In the genomic region with DNA sequence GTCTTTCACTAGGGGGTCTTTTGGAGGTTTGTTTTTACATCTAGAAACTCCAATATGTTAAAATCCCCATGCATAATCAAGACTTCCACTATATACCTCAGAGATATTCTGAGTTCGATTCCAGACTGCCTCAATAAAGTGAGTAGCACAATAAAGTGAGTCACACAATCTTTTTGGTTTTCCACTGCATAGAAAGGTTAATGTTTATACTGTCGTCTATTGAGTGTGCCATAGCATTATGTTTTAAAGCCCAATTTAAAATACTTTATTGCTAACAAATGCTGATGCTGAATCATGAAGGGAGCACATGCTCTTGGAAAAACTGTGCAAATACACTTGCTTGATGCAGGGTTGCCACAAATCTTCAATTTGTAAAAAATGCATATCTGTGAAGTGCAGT, we compare ENCODE assay signal across 23 cellular contexts.
"Had no signal": no experiment of that assay in that cellular context is flagged by ENCODE, and none has a peak within 500 bp of the region (broad histone marks: within the 10 kb centered on the region; RNA-seq: fewer than 3 reads in every experiment).

No MANE protein-coding gene starts in this region.

- H3K4me2 ChIP-seq: smooth muscle cell had no signal

- H3K36me3 Mint-ChIP-seq: mesothelial cell of epicardium; natural killer cell treated with Interleukin-12 subunit alpha and Interleukin-12 subunit beta and Interleukin-15 and Interleukin-18, amount 100 ng/mL, for 72 hours; stimulated activated memory B cell treated with anti-CD40 and anti-IgM and Interleukin-4, amounts not matched to agents 10 μg/mL and 1 μg/mL and 100 μg/mL, for 72 hours had no signal

- H3K27ac Mint-ChIP-seq: mesothelial cell of epicardium; naive thymus-derived CD4-positive, alpha-beta T cell; natural killer cell treated with Interleukin-12 subunit alpha and Interleukin-12 subunit beta and Interleukin-15 and Interleukin-18, amount 100 ng/mL, for 72 hours; progenitor cell of endocrine pancreas; stimulated activated memory B cell treated with anti-CD40 and anti-IgM and Interleukin-4, amounts not matched to agents 10 μg/mL and 1 μg/mL and 100 μg/mL, for 72 hours; stimulated activated naive CD8-positive, alpha-beta T cell treated with anti-CD3 and anti-CD28 coated beads, Interleukin-15, amount 100 ng/mL, for 72 hours had no signal

- H3K4me1 Mint-ChIP-seq: naive thymus-derived CD4-positive, alpha-beta T cell; stimulated activated memory B cell treated with anti-CD40 and anti-IgM and Interleukin-4, amounts not matched to agents 10 μg/mL and 1 μg/mL and 100 μg/mL, for 72 hours; stimulated activated naive CD8-positive, alpha-beta T cell treated with anti-CD3 and anti-CD28 coated beads, Interleukin-15, amount 100 ng/mL, for 72 hours had no signal

- H3K4me3 Mint-ChIP-seq: mesothelial cell of epicardium; naive thymus-derived CD4-positive, alpha-beta T cell; natural killer cell treated with Interleukin-12 subunit alpha and Interleukin-12 subunit beta and Interleukin-15 and Interleukin-18, amount 100 ng/mL, for 72 hours; stimulated activated memory B cell treated with anti-CD40 and anti-IgM and Interleukin-4, amounts not matched to agents 10 μg/mL and 1 μg/mL and 100 μg/mL, for 72 hours; stimulated activated naive CD8-positive, alpha-beta T cell treated with anti-CD3 and anti-CD28 coated beads, Interleukin-15, amount 100 ng/mL, for 72 hours had no signal

- DNase-seq: kidney; left ventricle myocardium inferior; mesendoderm; naive thymus-derived CD4-positive, alpha-beta T cell; ovary; right lobe of liver; stimulated activated CD4-positive, alpha-beta T cell treated with anti-CD3 and anti-CD28 coated beads, Interleukin-1b, Interleukin-23, amount 100 ng/mL, for 48 hours; stimulated activated CD4-positive, alpha-beta T cell treated with anti-CD3 and anti-CD28 coated beads, Interleukin-2, amount 100 ng/mL, for 48 hours; stimulated activated CD4-positive, alpha-beta T cell treated with anti-CD3 and anti-CD28 coated beads, Interleukin-4, amount 100 ng/mL, for 4 hours; stimulated activated CD8-positive, alpha-beta memory T cell treated with anti-CD3 and anti-CD28 coated beads, Interleukin-4, amount 100 ng/mL, for 48 hours; stimulated activated naive CD4-positive, alpha-beta T cell treated with Interleukin-2 at 50 U/mL for 16 hours; stimulated activated naive CD8-positive, alpha-beta T cell treated with anti-CD3 and anti-CD28 coated beads, Interleukin-15, amount 100 ng/mL, for 72 hours; substantia nigra; upper lobe of left lung had no signal

- ATAC-seq: naive thymus-derived CD4-positive, alpha-beta T cell; natural killer cell treated with Interleukin-12 subunit alpha and Interleukin-12 subunit beta and Interleukin-15 and Interleukin-18, amount 100 ng/mL, for 72 hours; right lobe of liver; stimulated activated memory B cell treated with anti-CD40 and anti-IgM and Interleukin-4, amounts not matched to agents 10 μg/mL and 1 μg/mL and 100 μg/mL, for 72 hours; stimulated activated naive CD8-positive, alpha-beta T cell treated with anti-CD3 and anti-CD28 coated beads, Interleukin-15, amount 100 ng/mL, for 72 hours had no signal

- H3K4me1 ChIP-seq: left ventricle myocardium inferior, right atrium auricular region, right lobe of liver, tibial nerve, upper lobe of left lung, vagina had no signal

- H3K36me3 ChIP-seq: left ventricle myocardium inferior, ovary, right atrium auricular region, right lobe of liver, tibial nerve, upper lobe of left lung, vagina had no signal

- H3K4me3 ChIP-seq: left ventricle myocardium inferior, lung, ovary, right atrium auricular region, right lobe of liver, smooth muscle cell, tibial nerve, upper lobe of left lung, vagina had no signal

- H3K9me3 Mint-ChIP-seq: natural killer cell treated with Interleukin-12 subunit alpha and Interleukin-12 subunit beta and Interleukin-15 and Interleukin-18, amount 100 ng/mL, for 72 hours; stimulated activated memory B cell treated with anti-CD40 and anti-IgM and Interleukin-4, amounts not matched to agents 10 μg/mL and 1 μg/mL and 100 μg/mL, for 72 hours had no signal

- H3K27me3 Mint-ChIP-seq: stimulated activated memory B cell treated with anti-CD40 and anti-IgM and Interleukin-4, amounts not matched to agents 10 μg/mL and 1 μg/mL and 100 μg/mL, for 72 hours had no signal

- H3K9me3 ChIP-seq: ovary, right atrium auricular region, right lobe of liver, tibial nerve, upper lobe of left lung, vagina had no signal

- H3K27me3 ChIP-seq: ovary, right atrium auricular region, right lobe of liver, tibial nerve, upper lobe of left lung, vagina had no signal

- H3K27ac ChIP-seq: left ventricle myocardium inferior, ovary, right atrium auricular region, right lobe of liver, tibial nerve, upper lobe of left lung, vagina had no signal
